Comparison of ENCODE assay signal across 30 cellular contexts in genomic region chr2:225891013-225891412, GRCh38.
"Had no signal": no experiment of that assay in that cellular context is flagged by ENCODE, and none has a peak within 500 bp of the region (broad histone marks: within the 10 kb centered on the region; RNA-seq: fewer than 3 reads in every experiment).

No MANE protein-coding gene starts in this region.

- DNase-seq: activated B cell treated with CpG ODN at 0.5 μM for 24 hours; activated CD4-positive, alpha-beta T cell treated with anti-CD3 and anti-CD28 coated beads for 48 hours; activated CD4-positive, alpha-beta T cell treated with anti-CD3 and anti-CD28 coated beads, Interleukin-2, amount 50 U/mL, for 1 hour; activated CD4-positive, alpha-beta T cell treated with anti-CD3 and anti-CD28 coated beads, Interleukin-2, amount 50 U/mL, for 48 hours; activated CD8-positive, alpha-beta memory T cell treated with anti-CD3 and anti-CD28 coated beads for 24 hours; activated CD8-positive, alpha-beta T cell treated with anti-CD3 and anti-CD28 coated beads for 36 hours; activated gamma-delta T cell; activated naive CD4-positive, alpha-beta T cell; activated naive CD4-positive, alpha-beta T cell treated with anti-CD3 and anti-CD28 coated beads, Interleukin-2, amount 10 ng/mL, durations not matched to agents 7 days and 5 days; activated naive CD8-positive, alpha-beta T cell treated with anti-CD3 and anti-CD28 coated beads, Interleukin-2, amount 10 ng/mL, durations not matched to agents 7 days and 5 days; activated T-cell treated with anti-CD3 and anti-CD28 coated beads, Interleukin-2, amount 50 U/mL, for 48 hours; caudate nucleus; cortex of kidney; dermis blood vessel endothelial cell; effector CD4-positive, alpha-beta T cell; effector memory CD8-positive, alpha-beta T cell; erythroblast; esophagus squamous epithelium; foreskin melanocyte; heart right ventricle; T1000; WERI-Rb-1 had no signal

- H3K36me3 Mint-ChIP-seq: activated naive CD4-positive, alpha-beta T cell treated with anti-CD3 and anti-CD28 coated beads, Interleukin-2, amount 10 ng/mL, durations not matched to agents 7 days and 5 days; activated naive CD4-positive, alpha-beta T cell treated with anti-CD3 and anti-CD28 coated beads, Interleukin-2, amount 50 U/mL, for 72 hours; activated naive CD8-positive, alpha-beta T cell treated with anti-CD3 and anti-CD28 coated beads, Interleukin-2, amount 10 ng/mL, durations not matched to agents 7 days and 5 days; brain had no signal

- H3K27me3 ChIP-seq: ascending aorta, esophagus squamous epithelium, gastroesophageal sphincter, heart right ventricle, hepatocyte had no signal

- H3K4me1 Mint-ChIP-seq: activated B cell treated with CpG ODN at 0.5 μM for 24 hours; activated naive CD4-positive, alpha-beta T cell treated with anti-CD3 and anti-CD28 coated beads, Interleukin-2, amount 10 ng/mL, durations not matched to agents 7 days and 5 days; activated naive CD8-positive, alpha-beta T cell treated with anti-CD3 and anti-CD28 coated beads, Interleukin-2, amount 10 ng/mL, durations not matched to agents 7 days and 5 days had no signal

- H3K4me3 ChIP-seq: ascending aorta, esophagus squamous epithelium, gastroesophageal sphincter, heart right ventricle, hepatocyte had no signal

- H3K9me3 Mint-ChIP-seq: activated B cell treated with CpG ODN at 0.5 μM for 24 hours; activated CD8-positive, alpha-beta T cell treated with anti-CD3 and anti-CD28 coated beads for 36 hours; activated naive CD4-positive, alpha-beta T cell treated with anti-CD3 and anti-CD28 coated beads, Interleukin-2, amount 10 ng/mL, durations not matched to agents 7 days and 5 days; activated naive CD4-positive, alpha-beta T cell treated with anti-CD3 and anti-CD28 coated beads, Interleukin-2, amount 50 U/mL, for 72 hours; activated naive CD8-positive, alpha-beta T cell treated with anti-CD3 and anti-CD28 coated beads, Interleukin-2, amount 10 ng/mL, durations not matched to agents 7 days and 5 days; brain; effector memory CD8-positive, alpha-beta T cell; T-helper 1 cell treated with Interleukin-12 subunit alpha and Interleukin-12 subunit beta and Interleukin-4 antibody, amounts not matched to agents 30 μg/mL and 1 μg/mL, for 36 hours had no signal

- H3K36me3 ChIP-seq: ascending aorta, esophagus squamous epithelium, gastroesophageal sphincter, heart right ventricle, WERI-Rb-1 had no signal

- H2AFZ ChIP-seq: hepatocyte had no signal

- H3K4me1 ChIP-seq: esophagus squamous epithelium had no signal

- H3K9me3 ChIP-seq: ascending aorta, esophagus squamous epithelium, gastroesophageal sphincter, heart right ventricle had no signal

- ATAC-seq: activated CD4-positive, CD25-positive, alpha-beta regulatory T cell treated with anti-CD3 and anti-CD28 coated beads, Interleukin-2, amount 50 U/mL, for 24 hours; activated CD8-positive, alpha-beta T cell treated with anti-CD3 and anti-CD28 coated beads for 36 hours; activated naive CD4-positive, alpha-beta T cell treated with anti-CD3 and anti-CD28 coated beads, Interleukin-2, amount 50 U/mL, for 72 hours; effector memory CD8-positive, alpha-beta T cell; gastroesophageal sphincter; heart right ventricle had no signal

- FAIRE-seq: colon had no signal

- H3K4me2 ChIP-seq: hepatocyte had no signal

- H3K27ac Mint-ChIP-seq: activated B cell treated with CpG ODN at 0.5 μM for 24 hours; activated CD8-positive, alpha-beta T cell treated with anti-CD3 and anti-CD28 coated beads for 36 hours; activated naive CD4-positive, alpha-beta T cell treated with anti-CD3 and anti-CD28 coated beads, Interleukin-2, amount 10 ng/mL, durations not matched to agents 7 days and 5 days; activated naive CD4-positive, alpha-beta T cell treated with anti-CD3 and anti-CD28 coated beads, Interleukin-2, amount 50 U/mL, for 72 hours; activated naive CD8-positive, alpha-beta T cell treated with anti-CD3 and anti-CD28 coated beads, Interleukin-2, amount 10 ng/mL, durations not matched to agents 7 days and 5 days; brain; effector memory CD8-positive, alpha-beta T cell; T-helper 1 cell treated with Interleukin-12 subunit alpha and Interleukin-12 subunit beta and Interleukin-4 antibody, amounts not matched to agents 30 μg/mL and 1 μg/mL, for 36 hours had no signal

- H3K4me3 Mint-ChIP-seq: activated B cell treated with CpG ODN at 0.5 μM for 24 hours; activated CD8-positive, alpha-beta T cell treated with anti-CD3 and anti-CD28 coated beads for 36 hours; activated naive CD4-positive, alpha-beta T cell treated with anti-CD3 and anti-CD28 coated beads, Interleukin-2, amount 10 ng/mL, durations not matched to agents 7 days and 5 days; activated naive CD8-positive, alpha-beta T cell treated with anti-CD3 and anti-CD28 coated beads, Interleukin-2, amount 10 ng/mL, durations not matched to agents 7 days and 5 days; brain; effector memory CD8-positive, alpha-beta T cell; T-helper 1 cell treated with Interleukin-12 subunit alpha and Interleukin-12 subunit beta and Interleukin-4 antibody, amounts not matched to agents 30 μg/mL and 1 μg/mL, for 36 hours had no signal

- H3K27me3 Mint-ChIP-seq: activated naive CD4-positive, alpha-beta T cell treated with anti-CD3 and anti-CD28 coated beads, Interleukin-2, amount 10 ng/mL, durations not matched to agents 7 days and 5 days; brain; effector memory CD8-positive, alpha-beta T cell had no signal

- H3K79me2 ChIP-seq: hepatocyte had no signal

- H3K27ac ChIP-seq: ascending aorta, esophagus squamous epithelium, gastroesophageal sphincter, heart right ventricle, hepatocyte, WERI-Rb-1 had no signal
